ENCODE assay signal across 25 cellular contexts in the genomic region with DNA sequence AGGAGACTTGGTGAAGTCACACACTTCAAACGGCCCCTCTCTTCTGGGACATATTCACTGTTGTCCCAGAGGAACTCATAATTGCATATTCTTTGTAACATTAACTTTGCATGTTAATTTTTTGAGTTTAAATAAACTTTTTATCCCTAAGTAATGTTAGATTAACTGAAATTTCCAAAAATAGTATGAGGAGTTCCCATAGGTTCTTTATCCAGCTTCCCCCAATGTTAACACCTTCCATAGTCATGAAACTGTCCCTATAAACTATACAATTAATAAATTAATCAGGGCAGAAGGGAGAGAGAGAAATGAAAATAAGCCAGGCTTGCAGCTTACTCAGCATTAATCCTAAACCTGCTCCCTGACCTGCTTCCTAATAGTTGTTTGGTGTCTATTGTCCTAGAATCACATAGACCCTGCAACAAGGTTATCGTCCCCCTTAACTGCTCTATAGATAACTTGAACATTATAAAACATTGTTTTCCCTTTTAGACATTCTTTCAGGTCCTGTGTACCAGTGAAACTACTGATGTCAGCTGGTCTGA.
DNase-seq lines count a peak whose midpoint lies in the region; ATAC-seq, FAIRE-seq and TF ChIP-seq lines count a peak whose summit lies in the region.
"Had no signal": no experiment of that assay in that cellular context is flagged by ENCODE, and none has a peak within 500 bp of the region (broad histone marks: within the 10 kb centered on the region; RNA-seq: fewer than 3 reads in every experiment).

No MANE protein-coding gene starts in this region.

- intact Hi-C loops in HepG2 (cut with micrococcal nuclease; ENCODE audit: unreplicated experiment) (no loop called here), right lobe of liver (cut with DNase I) (no loop called here)

- no peak overlapping the region for H3K27ac ChIP-seq in HepG2 (ENCODE audit: extremely low read length, insufficient read depth, low read length)
- no peak overlapping the region for H3K27ac ChIP-seq in right lobe of liver
- no peak overlapping the region for H3K27ac ChIP-seq in astrocyte (ENCODE audit: low read depth, low read length)
- H3K27ac ChIP-seq: 22Rv1, BLaER1 had no signal

- in situ Hi-C loops in HepG2 (cut with HindIII; ENCODE audit: extremely low pct_ligation_motif_present, low pct_unique_long_range_greater_than_20kb): no loop called here

- no peak for FAIRE-seq in HepG2 (lab: Jason Lieb, UNC)
- peak; percentile 9 for FAIRE-seq in astrocyte (lab: Jason Lieb, UNC)
- FAIRE-seq in GM12892 (lab: Jason Lieb, UNC): no peak
- FAIRE-seq: G401.6, GM12891, GM18507 had no signal

- peaks cover 3% of the 10 kb centered on the region for H3K4me1 Mint-ChIP-seq in astrocyte (ENCODE audit: low read depth, unreplicated experiment)
- peaks cover 68% of the 10 kb centered on the region for H3K4me1 Mint-ChIP-seq in nephron
- H3K4me1 Mint-ChIP-seq: CD14-positive monocyte; CD4-positive, alpha-beta memory T cell; CD4-positive, CD25-positive, alpha-beta regulatory T cell; CD8-positive, alpha-beta memory T cell had no signal

- peaks cover 23% of the 10 kb centered on the region for H3K9me3 Mint-ChIP-seq in astrocyte (ENCODE audit: unreplicated experiment)
- H3K9me3 Mint-ChIP-seq in nephron: peaks cover 23% of the 10 kb centered on the region

- H3K4me3 Mint-ChIP-seq in astrocyte (ENCODE audit: unreplicated experiment): no peak overlapping the region
- no peak overlapping the region for H3K4me3 Mint-ChIP-seq in nephron
- H3K4me3 Mint-ChIP-seq: CD14-positive monocyte; CD4-positive, alpha-beta memory T cell; CD4-positive, CD25-positive, alpha-beta regulatory T cell; CD8-positive, alpha-beta memory T cell had no signal

- H2AFZ ChIP-seq in HepG2 (ENCODE audit: low read length): no peak overlapping the region
- no peak overlapping the region for H2AFZ ChIP-seq in astrocyte (ENCODE audit: low read depth, low read length)

- no peak overlapping the region for H3K27ac Mint-ChIP-seq in astrocyte (ENCODE audit: unreplicated experiment)
- H3K27ac Mint-ChIP-seq in nephron: peak overlapping the region in 2 of 3 experiments; percentile 56 to 71
- H3K27ac Mint-ChIP-seq: CD14-positive monocyte; CD4-positive, alpha-beta memory T cell; CD4-positive, CD25-positive, alpha-beta regulatory T cell; CD8-positive, alpha-beta memory T cell had no signal

- CTCF ChIA-PET in HepG2 (lab: Yijun Ruan, JAX; ENCODE audit: low intra/inter-chr PET ratio, low total read pairs): no interaction called here

- H3K4me2 ChIP-seq in HepG2 (ENCODE audit: low read depth, low read length): no peak overlapping the region
- H3K4me2 ChIP-seq in astrocyte (ENCODE audit: low read length): no peak overlapping the region
- H3K4me2 ChIP-seq: BLaER1 had no signal

- H3K36me3 ChIP-seq in HepG2 (replicated peaks in 1 of 2; ENCODE audit: control insufficient read depth in 1 of 2, insufficient read depth in 2 of 2, low read length in 2 of 2): no peaks in the 10 kb centered on the region
- H3K36me3 ChIP-seq in right lobe of liver: no peaks in the 10 kb centered on the region
- H3K36me3 ChIP-seq in astrocyte (ENCODE audit: insufficient read depth, low read length): no peaks in the 10 kb centered on the region
- H3K36me3 ChIP-seq: BE2C, BLaER1 had no signal

- no peak for TF ChIP-seq POLR2A in HepG2 (IDR thresholded peaks at IDR 0.05; ENCODE audit: insufficient read depth in 1 of 2, low read depth in 2 of 2, low read length in 2 of 2)
- TF ChIP-seq POLR2A in right lobe of liver (IDR thresholded peaks at IDR 0.05): no peak
- TF ChIP-seq POLR2A in GM12892 (IDR thresholded peaks at IDR 0.05; ENCODE audit: low read depth, low read length): no peak

- no peak for TF ChIP-seq RAD21 in HepG2 (CRISPR knock-in tag; IDR thresholded peaks at IDR 0.05)

- TF ChIP-seq CTCF in HepG2 (CRISPR knock-in tag; IDR thresholded peaks at IDR 0.05) (no peak), right lobe of liver (IDR thresholded peaks at IDR 0.05) (no peak), astrocyte (IDR thresholded peaks at IDR 0.05; ENCODE audit: insufficient read depth, low read depth, low read length) (no peak), nephron (IDR thresholded peaks at IDR 0.05; ENCODE audit: unreplicated experiment in 3 of 3) (no peak)

- no TSS peak for BruUV-seq in HepG2 (replicated peaks; lab: Mats Ljungman, UMichigan)

- H3K4me3 ChIP-seq in HepG2 (replicated peaks in 1 of 3; ENCODE audit: insufficient read depth in 1 of 3, low read depth in 2 of 3, low read length in 3 of 3): no peak overlapping the region
- no peak overlapping the region for H3K4me3 ChIP-seq in right lobe of liver
- no peak overlapping the region for H3K4me3 ChIP-seq in astrocyte (ENCODE audit: insufficient read depth, low read depth, low read length)
- H3K4me3 ChIP-seq: BLaER1 had no signal

- H3K27me3 Mint-ChIP-seq in astrocyte (ENCODE audit: low read depth, unreplicated experiment) (peaks cover 6% of the 10 kb centered on the region), nephron (ENCODE audit: low read depth) (peaks cover 11% of the 10 kb centered on the region)
- H3K27me3 Mint-ChIP-seq: CD4-positive, alpha-beta memory T cell; CD4-positive, CD25-positive, alpha-beta regulatory T cell had no signal

- H3K36me3 Mint-ChIP-seq in astrocyte (ENCODE audit: low read depth, unreplicated experiment): peaks cover 2% of the 10 kb centered on the region
- H3K36me3 Mint-ChIP-seq in nephron (ENCODE audit: low read depth): no peaks in the 10 kb centered on the region
- H3K36me3 Mint-ChIP-seq: CD14-positive monocyte; CD4-positive, alpha-beta memory T cell; CD4-positive, CD25-positive, alpha-beta regulatory T cell; CD8-positive, alpha-beta memory T cell had no signal

- 0% methylated on average over 2 of the region's 2 CpGs for WGBS in HepG2 (ENCODE audit: low lambda C conversion rate)
- WGBS in right lobe of liver (ENCODE audit: insufficient coverage, low coverage, low lambda C conversion rate, missing lambda C conversion rate): 58% methylated on average over 2 of the region's 2 CpGs

- no peaks in the 10 kb centered on the region for H3K79me2 ChIP-seq in HepG2 (ENCODE audit: insufficient read depth, low read length)
- no peaks in the 10 kb centered on the region for H3K79me2 ChIP-seq in astrocyte (ENCODE audit: insufficient read depth, low read length)

- no peak for DNase-seq in HepG2 (ENCODE audit: low spot score)
- DNase-seq in right lobe of liver: no peak
- DNase-seq in astrocyte (ENCODE audit: low read depth): no peak
- DNase-seq in GM12892 (ENCODE audit: insufficient read length): no peak
- no peak for DNase-seq in activated naive CD4-positive, alpha-beta T cell (lab: John Stamatoyannopoulos, UW)
- DNase-seq: ACHN; BE2C; C1 segment of cervical spinal cord; CD4-positive, alpha-beta memory T cell; CD4-positive, CD25-positive, alpha-beta regulatory T cell; CD8-positive, alpha-beta memory T cell; COR-L47; DMS 273 treated with DMSO at 0.1 percent for 48 hours; DMS153; DMS53; DMS79; DND-41; GF-D8 had no signal

- H3K9me3 ChIP-seq in HepG2 (ENCODE audit: low read length) (peaks cover 7% of the 10 kb centered on the region; the same call in 1 of the 2 replicates), right lobe of liver (no peaks in the 10 kb centered on the region), astrocyte (ENCODE audit: insufficient read depth, low read depth, low read length) (no peaks in the 10 kb centered on the region)
- H3K9me3 ChIP-seq: BE2C had no signal

- H4K20me1 ChIP-seq in HepG2 (ENCODE audit: insufficient read depth, low read length) (no peaks in the 10 kb centered on the region), astrocyte (ENCODE audit: insufficient read depth, low read length) (no peaks in the 10 kb centered on the region)
- H4K20me1 ChIP-seq: BLaER1 had no signal

- POLR2A ChIA-PET in HepG2 (lab: Yijun Ruan, JAX): no interaction called here

- TF ChIP-seq EP300 in HepG2 (IDR thresholded peaks at IDR 0.05; ENCODE audit: low read depth in 2 of 2, low read length in 2 of 2) (no peak), HepG2 (CRISPR knock-in tag; IDR thresholded peaks at IDR 0.05; ENCODE audit: borderline replicate concordance) (no peak)

- no peaks in the 10 kb centered on the region for H3K4me1 ChIP-seq in HepG2 (ENCODE audit: insufficient read depth, low read length)
- no peaks in the 10 kb centered on the region for H3K4me1 ChIP-seq in right lobe of liver
- peaks cover 7% of the 10 kb centered on the region for H3K4me1 ChIP-seq in astrocyte (ENCODE audit: insufficient read depth, low read length)
- H3K4me1 ChIP-seq: BE2C had no signal

- ATAC-seq in HepG2 (no peak), right lobe of liver (no peak)

- H3K9ac ChIP-seq in HepG2 (ENCODE audit: insufficient read depth, low read depth, low read length): no peak overlapping the region
- no peak overlapping the region for H3K9ac ChIP-seq in astrocyte (ENCODE audit: low read length)
- H3K9ac ChIP-seq: BLaER1 had no signal

- H3K27me3 ChIP-seq in HepG2 (ENCODE audit: control insufficient read depth in 1 of 2, insufficient read depth in 2 of 2, low read length in 2 of 2) (no peaks in the 10 kb centered on the region), right lobe of liver (no peaks in the 10 kb centered on the region), astrocyte (ENCODE audit: insufficient read depth, low read length) (no peaks in the 10 kb centered on the region)
- H3K27me3 ChIP-seq: BE2C, BLaER1 had no signal

TF ChIP-seq in HepG2, 621 proteins besides CTCF, POLR2A, EP300 and RAD21:
- TF ChIP-seq ZNF430 (CRISPR knock-in tag; IDR thresholded peaks at IDR 0.05) (no peak), MAFF (IDR thresholded peaks at IDR 0.05; ENCODE audit: low read depth, low read length) (peak; percentile 52), MAFK (conservative IDR thresholded peaks at IDR 0.05 in 1 of 2, IDR thresholded peaks at IDR 0.05 in 1 of 2; ENCODE audit: low read length in 2 of 2) (peak in 1 of 2 experiments; percentile 68; a peak in 3 of 4 replicates)
